Comparison of ENCODE assay signal across 9 cellular contexts in genomic region chr11:65525659-65526480, GRCh38. TPM values are rescaled to one million over a fixed set of nuclear protein-coding genes. Genes with fewer than 3 reads are reported as not detected.
DNase-seq lines count a peak whose midpoint lies in the region; ATAC-seq, FAIRE-seq and TF ChIP-seq lines count a peak whose summit lies in the region.
"Had no signal": no experiment of that assay in that cellular context is flagged by ENCODE, and none has a peak within 500 bp of the region (broad histone marks: within the 10 kb centered on the region; RNA-seq: fewer than 3 reads in every experiment).

No MANE protein-coding gene starts in this region.

- in situ Hi-C loops in K562 (cut with MboI) = no loop called here

- H3K4me3 Mint-ChIP-seq in activated T-cell treated with anti-CD3 and anti-CD28 coated beads, Interleukin-2, amount 50 U/mL, for 24 hours = peak overlapping the region; percentile 87

- peak overlapping the region; percentile 90 to 94 for H3K9ac ChIP-seq in K562 (ENCODE audit: insufficient read depth in 1 of 2, low read depth in 2 of 2, low read length in 2 of 2)

- peaks cover 4% of the 10 kb centered on the region for H3K9me1 ChIP-seq in K562 (ENCODE audit: control insufficient read depth, insufficient read depth, low read length)

- TSS peak; percentile 63 for BruUV-seq in K562 (replicated peaks; lab: Mats Ljungman, UMichigan)

- H3K27me3 Mint-ChIP-seq in activated T-cell treated with anti-CD3 and anti-CD28 coated beads, Interleukin-2, amount 50 U/mL, for 24 hours = no peaks in the 10 kb centered on the region

- FAIRE-seq in K562 (lab: Jason Lieb, UNC) = no peak

- intact Hi-C loops in K562 (cut with micrococcal nuclease) = loop anchor here (5.0 kb wide), 1 partner anchor 46 kb away; the partner anchor contains the start of genes FAM89B and ZNRD2

- no peak for TF ChIP-seq CTCF in K562 (IDR thresholded peaks at IDR 0.05 in 2 of 3, conservative IDR thresholded peaks at IDR 0.05 in 1 of 3; ENCODE audit: insufficient read depth in 2 of 3, low read depth in 1 of 3, low read length in 3 of 3)
- TF ChIP-seq CTCF in lung (IDR thresholded peaks at IDR 0.05; ENCODE audit: control extremely low read depth, extremely low read depth) = no peak
- TF ChIP-seq CTCF in tibial nerve (IDR thresholded peaks at IDR 0.05) = no peak

- peak overlapping the region; percentile 88 for H3K27ac Mint-ChIP-seq in activated T-cell treated with anti-CD3 and anti-CD28 coated beads, Interleukin-2, amount 50 U/mL, for 24 hours

- POLR2A ChIA-PET in K562 (lab: Yijun Ruan, JAX) = interaction anchor here (0.6 to 6.5 kb wide), 12 partner anchors 10 to 247 kb away, joined by 3 to 48 read pairs (median 6); partner anchors contain the start of genes MALAT1 and NEAT1

- peaks cover 44% of the 10 kb centered on the region; the same call in 2 of the 3 replicates for H3K36me3 ChIP-seq in K562 (ENCODE audit: control insufficient read depth, insufficient read depth, low read length)
- peaks cover 5 to 22% of the 10 kb centered on the region in 2 donors for H3K36me3 ChIP-seq in lung (ENCODE audit: control insufficient read depth in 2 of 2, insufficient read depth in 2 of 2, low read length in 2 of 2)
- H3K36me3 ChIP-seq in tibial nerve = peaks cover 0 to 40% (median 7%) of the 10 kb centered on the region in 3 donors

- H3K36me3 Mint-ChIP-seq in activated T-cell treated with anti-CD3 and anti-CD28 coated beads, Interleukin-2, amount 50 U/mL, for 24 hours (ENCODE audit: low read depth) = peaks cover 49% of the 10 kb centered on the region

- H3K4me1 ChIP-seq in K562 (replicated peaks in 1 of 2; ENCODE audit: control insufficient read depth in 2 of 2, insufficient read depth in 2 of 2, low read length in 2 of 2) (peaks cover 38 to 45% of the 10 kb centered on the region in 2 experiments), lung (ENCODE audit: control insufficient read depth in 2 of 2, insufficient read depth in 2 of 2, low read length in 2 of 2) (peaks cover 5 to 16% of the 10 kb centered on the region in 2 donors), tibial nerve (peaks cover 0 to 63% (median 28%) of the 10 kb centered on the region in 4 donors)

- TF ChIP-seq EP300 in K562 (IDR thresholded peaks at IDR 0.05; ENCODE audit: low read length) = no peak
- no peak for TF ChIP-seq EP300 in tibial nerve (IDR thresholded peaks at IDR 0.05)

- WGBS in K562 (ENCODE audit: insufficient coverage, low coverage, missing lambda C conversion rate) = 48% methylated on average over 21 of the region's 26 CpGs
- WGBS in lung, 2 donors = 54 to 59% methylated on average over 26 of the region's 26 CpGs
- 47 to 49% methylated on average over 26 of the region's 26 CpGs for WGBS in tibial nerve, 2 donors

- H3K27me3 ChIP-seq in K562 (ENCODE audit: control insufficient read depth in 2 of 2, insufficient read depth in 2 of 2, low read length in 2 of 2) (no peaks in the 10 kb centered on the region), lung (ENCODE audit: control insufficient read depth, insufficient read depth) (no peaks in the 10 kb centered on the region), tibial nerve (no peaks in the 10 kb centered on the region)

- peak overlapping the region; percentile 97 for H3K4me2 ChIP-seq in K562 (ENCODE audit: insufficient read depth, low read length)

- TF ChIP-seq RAD21 in K562 (CRISPR knock-in tag; conservative IDR thresholded peaks at IDR 0.05 in 1 of 2, IDR thresholded peaks at IDR 0.05 in 1 of 2) = no peak

- H2AFZ ChIP-seq in K562 (ENCODE audit: low read depth, low read length) = peak overlapping the region; percentile 81

- peaks cover 26% of the 10 kb centered on the region for H3K79me2 ChIP-seq in K562 (ENCODE audit: control insufficient read depth, insufficient read depth, low read length)

- H3K27ac ChIP-seq in K562 (ENCODE audit: extremely low read depth, low read depth, low read length) (peak overlapping the region; percentile 90), lung (ENCODE audit: low read depth in 1 of 2, low read length in 1 of 2) (peak overlapping the region; percentile 93 to 99), tibial nerve (peak overlapping the region; percentile 94 to 97 (median 95))

- DNase-seq in activated T-cell treated with anti-CD3 and anti-CD28 coated beads, Interleukin-2, amount 50 U/mL, for 24 hours = no peak
- DNase-seq in activated T-cell treated with anti-CD3 and anti-CD28 coated beads, Interleukin-2, amount 50 U/mL, for 48 hours = no peak
- DNase-seq in K562 (ENCODE audit: extremely low read depth in 1 of 4, low spot score in 3 of 4) = peak in 2 of 4 experiments; percentile 16
- DNase-seq in lung (ENCODE audit: low spot score) = no peak
- DNase-seq in tibial nerve (ENCODE audit: low spot score in 2 of 2) = no peak
- DNase-seq in hippocampal formation (lab: John Stamatoyannopoulos, UW) = no peak
- DNase-seq: NCI-H2171 had no signal

- H3K4me3 ChIP-seq in K562 (peak overlapping the region; percentile 100), lung (peak overlapping the region; percentile 91), tibial nerve (peak overlapping the region; percentile 75 to 99 (median 95))

- CTCF ChIA-PET in K562 (lab: Yijun Ruan, JAX; ENCODE audit: low intra/inter-chr PET ratio) = no interaction called here

- H3K9me3 ChIP-seq in K562 (replicated peaks; ENCODE audit: control insufficient read depth, insufficient read depth, low read depth, low read length) (no peaks in the 10 kb centered on the region), lung (ENCODE audit: control insufficient read depth in 2 of 2, insufficient read depth in 1 of 2, low read length in 1 of 2) (no peaks in the 10 kb centered on the region), tibial nerve (no peaks in the 10 kb centered on the region)

- TF ChIP-seq POLR2A in K562 (conservative IDR thresholded peaks at IDR 0.05) (no peak), tibial nerve (IDR thresholded peaks at IDR 0.05) (no peak), GM18505 (IDR thresholded peaks at IDR 0.05; ENCODE audit: borderline replicate concordance, extremely low read depth, insufficient read depth, insufficient read length) (no peak)

- H3K4me1 Mint-ChIP-seq in activated T-cell treated with anti-CD3 and anti-CD28 coated beads, Interleukin-2, amount 50 U/mL, for 24 hours (ENCODE audit: low read depth) = peaks cover 65% of the 10 kb centered on the region

- no peaks in the 10 kb centered on the region for H3K9me3 Mint-ChIP-seq in activated T-cell treated with anti-CD3 and anti-CD28 coated beads, Interleukin-2, amount 50 U/mL, for 24 hours

- no peak for ATAC-seq in K562
- no peak for ATAC-seq in lung (ENCODE audit: insufficient read depth, low FRiP score)
- ATAC-seq in HG03139 (IDR thresholded peaks at IDR 0.05; ENCODE audit: unreplicated experiment) = no peak
- no peak for ATAC-seq in GM18505 (IDR thresholded peaks at IDR 0.05; ENCODE audit: unreplicated experiment)

- H4K20me1 ChIP-seq in K562 (replicated peaks; ENCODE audit: control insufficient read depth, insufficient read depth, low read length) = 0 out of 2 replicates have a peak, but pooled peaks cover 4% of the 10 kb centered on the region

RNA-seq across cellular contexts. Expression of gene SCYL1, which starts 1.0 kb away (rescaled TPM):
- total RNA-seq in K562 (2011; cell fraction: chromatin; rRNA removed; ENCODE audit: low replicate concordance) = 59.7 and 207 TPM in 2 replicates
- total RNA-seq in K562 (2011; cell fraction: nucleolus; rRNA removed) = 125 and 130 TPM in 2 replicates
- 91.0 and 98.2 TPM in 2 replicates for total RNA-seq in K562 (2011; cell fraction: nucleoplasm; rRNA removed)
- total RNA-seq in K562 (2014; rRNA removed) = 145 and 156 TPM in 2 replicates
- 14.2 and 20.2 TPM in 2 replicates for total RNA-seq in K562 (2014; rRNA removed; fragmentation: Illumina TruSeq; extraction: Trizol)
- 57.6 and 59.0 TPM in 2 replicates for total RNA-seq in K562 (2015; rRNA removed; fragmentation: Illumina TruSeq; extraction: Trizol)
- total RNA-seq in K562 (2021) = 113 and 115 TPM in 2 replicates
- 55.0 and 79.2 TPM in 2 replicates for polyA plus RNA-seq in K562 (2011; rRNA removed)
- 121 and 188 TPM in 2 replicates for polyA plus RNA-seq in K562 (2011; cell fraction: cytosol; rRNA removed)
- polyA plus RNA-seq in K562 (2011; cell fraction: nucleus; rRNA removed) = 124 and 172 TPM in 2 replicates
- polyA plus RNA-seq in K562 (2012) = 54.7 and 95.3 TPM in 2 replicates
- polyA plus RNA-seq in K562 (2014; fragmentation: Illumina TruSeq; extraction: Trizol) = 76.1 and 81.3 TPM in 2 replicates
- polyA plus RNA-seq in K562 (2014; fragmentation: Nextera tagmentation; extraction: Ambion mirVana) = 1 to 10 TPM; 1.9 to 4.7 TPM
- polyA plus RNA-seq in K562 (2014; rRNA removed) = 96.0 and 104 TPM in 2 replicates
- polyA minus RNA-seq in K562 (2011; rRNA and poly(A)+ RNA removed) = 27.0 and 42.0 TPM in 2 replicates
- 62.5 and 74.3 TPM in 2 replicates for polyA minus RNA-seq in K562 (2011; cell fraction: cytosol; rRNA and poly(A)+ RNA removed)
- 31.2 and 38.2 TPM in 2 replicates for polyA minus RNA-seq in K562 (2011; cell fraction: nucleus; rRNA and poly(A)+ RNA removed)
- total RNA-seq in lung = 10 to 100 TPM; 54.3 to 93.8 TPM
- 100 to 1,000 TPM in 1 of 2 donors, 10 to 100 TPM in 1; 79.1 to 107 TPM for polyA plus RNA-seq in lung
- total RNA-seq in tibial nerve = 100 to 1,000 TPM; 109 to 128 (median 112) TPM

RNA-seq across cellular contexts. Expression of gene MALAT1, which starts 27.0 kb away (rescaled TPM):
- total RNA-seq in K562 (2011; cell fraction: chromatin; rRNA removed; ENCODE audit: low replicate concordance) = 25,088 and 54,166 TPM in 2 replicates
- total RNA-seq in K562 (2011; cell fraction: nucleolus; rRNA removed) = 9,055 and 12,105 TPM in 2 replicates
- 29,585 and 58,308 TPM in 2 replicates for total RNA-seq in K562 (2011; cell fraction: nucleoplasm; rRNA removed)
- total RNA-seq in K562 (2014; rRNA removed) = 1,943 and 2,212 TPM in 2 replicates
- 2,548 and 2,859 TPM in 2 replicates for total RNA-seq in K562 (2014; rRNA removed; fragmentation: Illumina TruSeq; extraction: Trizol)
- 2,437 and 2,551 TPM in 2 replicates for total RNA-seq in K562 (2015; rRNA removed; fragmentation: Illumina TruSeq; extraction: Trizol)
- 4,052 and 5,928 TPM in 2 replicates for total RNA-seq in K562 (2021)
- polyA plus RNA-seq in K562 (2011; rRNA removed) = 980 and 1,205 TPM in 2 replicates
- 93.6 and 371 TPM in 2 replicates for polyA plus RNA-seq in K562 (2011; cell fraction: cytosol; rRNA removed)
- polyA plus RNA-seq in K562 (2011; cell fraction: nucleus; rRNA removed) = 5,475 and 8,513 TPM in 2 replicates
- polyA plus RNA-seq in K562 (2012) = 1,113 and 1,346 TPM in 2 replicates
- polyA plus RNA-seq in K562 (2014; fragmentation: Illumina TruSeq; extraction: Trizol) = 363 and 398 TPM in 2 replicates
- 1,000 to 10,000 TPM; 1,606 to 8,715 TPM for polyA plus RNA-seq in K562 (2014; fragmentation: Nextera tagmentation; extraction: Ambion mirVana)
- 1,666 and 2,351 TPM in 2 replicates for polyA plus RNA-seq in K562 (2014; rRNA removed)
- polyA minus RNA-seq in K562 (2011; rRNA and poly(A)+ RNA removed) = 5,106 and 10,064 TPM in 2 replicates
- polyA minus RNA-seq in K562 (2011; cell fraction: cytosol; rRNA and poly(A)+ RNA removed) = 2,869 and 5,041 TPM in 2 replicates
- polyA minus RNA-seq in K562 (2011; cell fraction: nucleus; rRNA and poly(A)+ RNA removed) = 20,177 and 33,147 TPM in 2 replicates
- over 10,000 TPM; 10,633 to 48,332 TPM for total RNA-seq in lung
- 1,000 to 10,000 TPM in 1 of 2 donors, 100 to 1,000 TPM in 1; 125 to 2,965 TPM for polyA plus RNA-seq in lung
- total RNA-seq in tibial nerve = over 10,000 TPM; 20,649 to 23,532 (median 22,230) TPM

RNA-seq across cellular contexts. Expression of gene LTBP3, which starts 32.3 kb away (rescaled TPM):
- total RNA-seq in K562 (2011; cell fraction: chromatin; rRNA removed; ENCODE audit: low replicate concordance) = 78.9 and 182 TPM in 2 replicates
- 71.7 and 81.2 TPM in 2 replicates for total RNA-seq in K562 (2011; cell fraction: nucleolus; rRNA removed)
- 77.2 and 120 TPM in 2 replicates for total RNA-seq in K562 (2011; cell fraction: nucleoplasm; rRNA removed)
- total RNA-seq in K562 (2014; rRNA removed) (15.0 and 19.3 TPM in 2 replicates), K562 (2014; rRNA removed; fragmentation: Illumina TruSeq; extraction: Trizol) (1.3 and 1.7 TPM in 2 replicates), K562 (2015; rRNA removed; fragmentation: Illumina TruSeq; extraction: Trizol) (3.8 and 4.4 TPM in 2 replicates), K562 (2021) (17.1 and 18.8 TPM in 2 replicates), lung (100 to 1,000 TPM; 100 to 111 TPM), tibial nerve (100 to 1,000 TPM; 236 to 476 (median 386) TPM)
- polyA plus RNA-seq in K562 (2011; rRNA removed) (7.4 and 17.0 TPM in 2 replicates), K562 (2014; fragmentation: Illumina TruSeq; extraction: Trizol) (4.8 and 6.9 TPM in 2 replicates), K562 (2014; fragmentation: Nextera tagmentation; extraction: Ambion mirVana) (under 1 TPM; 0.06 to 0.14 TPM), K562 (2014; rRNA removed) (14.6 and 20.5 TPM in 2 replicates), lung (10 to 100 TPM; 39.1 to 46.6 TPM)
- 13.4 and 20.3 TPM in 2 replicates for polyA plus RNA-seq in K562 (2011; cell fraction: cytosol; rRNA removed)
- polyA plus RNA-seq in K562 (2011; cell fraction: nucleus; rRNA removed) = 102 and 163 TPM in 2 replicates
- polyA plus RNA-seq in K562 (2012) = 19.2 and 25.7 TPM in 2 replicates
- 6.4 and 7.8 TPM in 2 replicates for polyA minus RNA-seq in K562 (2011; rRNA and poly(A)+ RNA removed)
- 7.6 and 12.6 TPM in 2 replicates for polyA minus RNA-seq in K562 (2011; cell fraction: cytosol; rRNA and poly(A)+ RNA removed)
- 18.2 and 23.1 TPM in 2 replicates for polyA minus RNA-seq in K562 (2011; cell fraction: nucleus; rRNA and poly(A)+ RNA removed)

RNA-seq across cellular contexts. Expression of gene ZNRD2, which starts 44.4 kb away (rescaled TPM):
- total RNA-seq in K562 (2011; cell fraction: chromatin; rRNA removed; ENCODE audit: low replicate concordance) = 16.9 and 90.0 TPM in 2 replicates
- total RNA-seq in K562 (2011; cell fraction: nucleolus; rRNA removed) = 98.3 and 115 TPM in 2 replicates
- total RNA-seq in K562 (2011; cell fraction: nucleoplasm; rRNA removed) = 36.5 and 47.7 TPM in 2 replicates
- 129 and 153 TPM in 2 replicates for total RNA-seq in K562 (2014; rRNA removed)
- total RNA-seq in K562 (2014; rRNA removed; fragmentation: Illumina TruSeq; extraction: Trizol) = 8.5 and 13.4 TPM in 2 replicates
- total RNA-seq in K562 (2015; rRNA removed; fragmentation: Illumina TruSeq; extraction: Trizol) = 60.4 and 61.8 TPM in 2 replicates
- total RNA-seq in K562 (2021) = 106 and 114 TPM in 2 replicates
- polyA plus RNA-seq in K562 (2011; rRNA removed) = 40.4 and 51.9 TPM in 2 replicates
- polyA plus RNA-seq in K562 (2011; cell fraction: cytosol; rRNA removed) = 70.6 and 201 TPM in 2 replicates
- polyA plus RNA-seq in K562 (2011; cell fraction: nucleus; rRNA removed) = 69.6 and 90.0 TPM in 2 replicates
- 75.0 and 123 TPM in 2 replicates for polyA plus RNA-seq in K562 (2012)
- polyA plus RNA-seq in K562 (2014; fragmentation: Illumina TruSeq; extraction: Trizol) = 16.6 and 77.3 TPM in 2 replicates
- 10 to 100 TPM; 35.6 to 66.3 TPM for polyA plus RNA-seq in K562 (2014; fragmentation: Nextera tagmentation; extraction: Ambion mirVana)
- polyA plus RNA-seq in K562 (2014; rRNA removed) = 123 and 130 TPM in 2 replicates
- 7.4 TPM in 2 replicates for polyA minus RNA-seq in K562 (2011; rRNA and poly(A)+ RNA removed)
- polyA minus RNA-seq in K562 (2011; cell fraction: cytosol; rRNA and poly(A)+ RNA removed) = 22.4 and 23.0 TPM in 2 replicates
- 61.0 and 62.0 TPM in 2 replicates for polyA minus RNA-seq in K562 (2011; cell fraction: nucleus; rRNA and poly(A)+ RNA removed)
- 10 to 100 TPM; 22.0 to 35.9 TPM for total RNA-seq in lung
- polyA plus RNA-seq in lung = 10 to 100 TPM; 65.6 to 81.5 TPM
- 10 to 100 TPM; 49.6 to 70.8 (median 56.5) TPM for total RNA-seq in tibial nerve

RNA-seq across cellular contexts. Expression of gene FAM89B, which starts 46.5 kb away (rescaled TPM):
- 6.1 and 32.6 TPM in 2 replicates for total RNA-seq in K562 (2011; cell fraction: chromatin; rRNA removed; ENCODE audit: low replicate concordance)
- total RNA-seq in K562 (2011; cell fraction: nucleolus; rRNA removed) = 30.5 and 31.9 TPM in 2 replicates
- total RNA-seq in K562 (2011; cell fraction: nucleoplasm; rRNA removed) = 14.4 and 16.7 TPM in 2 replicates
- 26.1 and 36.0 TPM in 2 replicates for total RNA-seq in K562 (2014; rRNA removed)
- total RNA-seq in K562 (2014; rRNA removed; fragmentation: Illumina TruSeq; extraction: Trizol) = 3.2 and 4.2 TPM in 2 replicates
- 12.3 and 12.6 TPM in 2 replicates for total RNA-seq in K562 (2015; rRNA removed; fragmentation: Illumina TruSeq; extraction: Trizol)
- 24.2 and 26.9 TPM in 2 replicates for total RNA-seq in K562 (2021)
- polyA plus RNA-seq in K562 (2011; rRNA removed) = 9.7 and 12.3 TPM in 2 replicates
- polyA plus RNA-seq in K562 (2011; cell fraction: cytosol; rRNA removed) = 21.6 and 65.1 TPM in 2 replicates
- 29.6 and 55.3 TPM in 2 replicates for polyA plus RNA-seq in K562 (2011; cell fraction: nucleus; rRNA removed)
- polyA plus RNA-seq in K562 (2012) = 17.8 and 26.2 TPM in 2 replicates
- 11.9 and 21.9 TPM in 2 replicates for polyA plus RNA-seq in K562 (2014; fragmentation: Illumina TruSeq; extraction: Trizol)
- under 1 TPM; 0.32 to 0.83 TPM for polyA plus RNA-seq in K562 (2014; fragmentation: Nextera tagmentation; extraction: Ambion mirVana)
- 27.6 and 33.4 TPM in 2 replicates for polyA plus RNA-seq in K562 (2014; rRNA removed)
- polyA minus RNA-seq in K562 (2011; rRNA and poly(A)+ RNA removed) = 2.2 and 3.2 TPM in 2 replicates
- 7.2 and 7.9 TPM in 2 replicates for polyA minus RNA-seq in K562 (2011; cell fraction: cytosol; rRNA and poly(A)+ RNA removed)
- polyA minus RNA-seq in K562 (2011; cell fraction: nucleus; rRNA and poly(A)+ RNA removed) = 22.2 and 25.9 TPM in 2 replicates
- 10 to 100 TPM; 20.6 to 53.5 TPM for total RNA-seq in lung
- 10 to 100 TPM; 44.4 TPM for polyA plus RNA-seq in lung
- total RNA-seq in tibial nerve = 10 to 100 TPM; 40.8 to 55.3 (median 44.6) TPM
